Comparison of ENCODE assay signal across 31 cellular contexts in genomic region chr22:34579519-34579918, GRCh38.
"Had no signal": no experiment of that assay in that cellular context is flagged by ENCODE, and none has a peak within 500 bp of the region (broad histone marks: within the 10 kb centered on the region; RNA-seq: fewer than 3 reads in every experiment).

No MANE protein-coding gene starts in this region.

- H3K9me3 ChIP-seq: esophagus muscularis mucosa, right lobe of liver, testis, tibial artery, upper lobe of left lung, uterus had no signal

- H3K9me3 Mint-ChIP-seq: natural killer cell treated with Interleukin-12 subunit alpha and Interleukin-12 subunit beta and Interleukin-15 and Interleukin-18, amount 100 ng/mL, for 72 hours; neural progenitor cell had no signal

- H3K4me3 ChIP-seq: coronary artery, esophagus muscularis mucosa, heart right ventricle, lower lobe of right lung, neural progenitor cell, right lobe of liver, smooth muscle cell, testis, tibial artery, upper lobe of left lung, uterus had no signal

- H3K36me3 ChIP-seq: esophagus muscularis mucosa, heart right ventricle, lower lobe of right lung, neural progenitor cell, right lobe of liver, tibial artery, upper lobe of left lung, uterus had no signal

- H3K27ac ChIP-seq: coronary artery, esophagus muscularis mucosa, heart right ventricle, lower lobe of right lung, neural progenitor cell, parathyroid adenoma, right lobe of liver, testis, tibial artery, upper lobe of left lung, uterus had no signal

- H3K9ac ChIP-seq: neural progenitor cell, parathyroid adenoma had no signal

- H3K4me1 Mint-ChIP-seq: immature natural killer cell, memory B cell, naive B cell, neural progenitor cell had no signal

- H3K36me3 Mint-ChIP-seq: immature natural killer cell; memory B cell; naive B cell; natural killer cell treated with Interleukin-12 subunit alpha and Interleukin-12 subunit beta and Interleukin-15 and Interleukin-18, amount 100 ng/mL, for 72 hours; neural progenitor cell had no signal

- H3K79me2 ChIP-seq: parathyroid adenoma had no signal

- H3K27me3 Mint-ChIP-seq: memory B cell; natural killer cell treated with Interleukin-12 subunit alpha and Interleukin-12 subunit beta and Interleukin-15 and Interleukin-18, amount 100 ng/mL, for 72 hours; progenitor cell of endocrine pancreas had no signal

- H3K27me3 ChIP-seq: neural progenitor cell, right lobe of liver, testis, tibial artery, upper lobe of left lung, uterus had no signal

- H3K4me3 Mint-ChIP-seq: immature natural killer cell; memory B cell; naive B cell; natural killer cell treated with Interleukin-12 subunit alpha and Interleukin-12 subunit beta and Interleukin-15 and Interleukin-18, amount 100 ng/mL, for 72 hours; neural progenitor cell had no signal

- H3K4me1 ChIP-seq: esophagus muscularis mucosa, heart right ventricle, lower lobe of right lung, neural progenitor cell, parathyroid adenoma, right lobe of liver, testis, tibial artery, upper lobe of left lung, uterus had no signal

- ATAC-seq: heart right ventricle; left ventricle myocardium superior; lower lobe of right lung; natural killer cell treated with Interleukin-12 subunit alpha and Interleukin-12 subunit beta and Interleukin-15 and Interleukin-18, amount 100 ng/mL, for 72 hours; right lobe of liver had no signal

- H3K27ac Mint-ChIP-seq: immature natural killer cell; memory B cell; naive B cell; natural killer cell treated with Interleukin-12 subunit alpha and Interleukin-12 subunit beta and Interleukin-15 and Interleukin-18, amount 100 ng/mL, for 72 hours; neural progenitor cell; progenitor cell of endocrine pancreas had no signal

- H2AFZ ChIP-seq: neural progenitor cell, parathyroid adenoma had no signal

- H3K4me2 ChIP-seq: neural progenitor cell, smooth muscle cell had no signal

- DNase-seq: dermis blood vessel endothelial cell; effector memory CD4-positive, alpha-beta T cell; foreskin melanocyte; glutamatergic neuron; heart right ventricle; hypothalamus; immature natural killer cell; islet precursor cell; kidney glomerular epithelial cell; left ventricle myocardium superior; lower lobe of right lung; naive B cell; right lobe of liver; stimulated activated CD4-positive, alpha-beta T cell treated with anti-CD3 and anti-CD28 coated beads, Interleukin-12 subunit alpha, Interleukin-12 subunit beta, amount 100 ng/mL, for 4 hours; stimulated activated CD4-positive, alpha-beta T cell treated with anti-CD3 and anti-CD28 coated beads, Interleukin-1b, Interleukin-23, amount 100 ng/mL, for 48 hours; stimulated activated CD4-positive, alpha-beta T cell treated with anti-CD3 and anti-CD28 coated beads, Interleukin-4, amount 100 ng/mL, for 1 hour; stimulated activated CD8-positive, alpha-beta memory T cell treated with anti-CD3 and anti-CD28 coated beads, Interleukin-4, amount 100 ng/mL, for 48 hours; stimulated activated naive CD4-positive, alpha-beta T cell treated with Interleukin-2 at 50 U/mL for 16 hours; substantia nigra; testis; tibial artery; upper lobe of left lung; uterus had no signal
